19 cellular contexts compared by ENCODE assay signal in the genomic region with DNA sequence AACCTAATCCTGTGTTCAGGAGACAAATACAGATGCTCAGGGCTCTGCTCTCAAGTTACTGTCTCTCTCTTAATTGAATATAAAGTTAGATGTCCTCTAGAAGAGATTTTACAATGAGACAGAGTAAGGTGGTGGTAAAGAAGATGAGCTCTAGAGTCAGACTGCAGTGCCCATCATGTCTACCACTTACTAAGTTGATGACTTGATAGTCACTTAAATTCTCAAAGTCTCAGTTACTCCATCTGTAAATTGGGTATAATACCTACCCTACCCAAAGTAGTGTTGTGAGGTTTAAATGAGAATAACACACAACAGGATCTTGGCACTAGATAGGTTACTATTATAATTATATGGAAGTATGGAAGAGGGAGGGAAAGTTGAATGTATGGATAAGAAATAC. TPM values are rescaled to one million over a fixed set of nuclear protein-coding genes. Genes with fewer than 3 reads are reported as not detected.
DNase-seq lines count a peak whose midpoint lies in the region; ATAC-seq and TF ChIP-seq lines count a peak whose summit lies in the region.
"Had no signal": no experiment of that assay in that cellular context is flagged by ENCODE, and none has a peak within 500 bp of the region (broad histone marks: within the 10 kb centered on the region; RNA-seq: fewer than 3 reads in every experiment).

No MANE protein-coding gene starts in this region.

- peaks cover 22% of the 10 kb centered on the region for H3K4me1 ChIP-seq in KMS-11 (ENCODE audit: low read depth, poor library complexity, severe bottlenecking)

- H3K9ac ChIP-seq in KMS-11, result no peak overlapping the region

- H3K4me1 Mint-ChIP-seq in CD4-positive, alpha-beta T cell (ENCODE audit: low read depth), result peaks cover 33% of the 10 kb centered on the region
- peaks cover 11% of the 10 kb centered on the region for H3K4me1 Mint-ChIP-seq in activated T-helper 17 cell treated with anti-CD3 and anti-CD28 coated beads, Interleukin-2, amount 50 U/mL, for 72 hours
- peaks cover 19% of the 10 kb centered on the region for H3K4me1 Mint-ChIP-seq in mesothelial cell of epicardium

- H3K27ac ChIP-seq in CD4-positive, alpha-beta T cell (ENCODE audit: low read depth, low read length), result no peak overlapping the region
- no peak overlapping the region for H3K27ac ChIP-seq in KMS-11

- CTCF ChIA-PET in CD4-positive, alpha-beta T cell (lab: Charles Lee), result interaction anchor here (3.2 kb wide), 1 partner anchor 38 kb away, joined by 25 read pairs; a partner anchor contains a TSS

- TF ChIP-seq CTCF in CD4-positive, alpha-beta T cell (IDR thresholded peaks at IDR 0.05), result no peak
- TF ChIP-seq CTCF in KMS-11 (conservative IDR thresholded peaks at IDR 0.05; ENCODE audit: low read depth, low read length) (no peak), mesothelial cell of epicardium (IDR thresholded peaks at IDR 0.05; ENCODE audit: unreplicated experiment) (no peak)

- no peaks in the 10 kb centered on the region for H3K9me3 Mint-ChIP-seq in CD4-positive, alpha-beta T cell
- no peaks in the 10 kb centered on the region for H3K9me3 Mint-ChIP-seq in activated T-helper 17 cell treated with anti-CD3 and anti-CD28 coated beads, Interleukin-2, amount 50 U/mL, for 72 hours
- no peaks in the 10 kb centered on the region for H3K9me3 Mint-ChIP-seq in mesothelial cell of epicardium
- H3K9me3 Mint-ChIP-seq: activated B cell treated with CpG ODN at 0.5 μM for 24 hours; dendritic cell treated with granulocyte-macrophage colony-stimulating factor and Interleukin-4, amounts not matched to agents 40 ng/mL and 50 ng/mL, for 4 days; naive thymus-derived CD8-positive, alpha-beta T cell had no signal

- peaks cover 27% of the 10 kb centered on the region for H3K36me3 Mint-ChIP-seq in CD4-positive, alpha-beta T cell (ENCODE audit: low read depth)
- H3K36me3 Mint-ChIP-seq in activated T-helper 17 cell treated with anti-CD3 and anti-CD28 coated beads, Interleukin-2, amount 50 U/mL, for 72 hours (ENCODE audit: low read depth), result peaks cover 11% of the 10 kb centered on the region
- peaks cover 6% of the 10 kb centered on the region for H3K36me3 Mint-ChIP-seq in mesothelial cell of epicardium

- H3K4me3 Mint-ChIP-seq in CD4-positive, alpha-beta T cell, result peak overlapping the region; percentile 6
- peak overlapping the region; percentile 93 for H3K4me3 Mint-ChIP-seq in activated T-helper 17 cell treated with anti-CD3 and anti-CD28 coated beads, Interleukin-2, amount 50 U/mL, for 72 hours
- peak overlapping the region; percentile 94 for H3K4me3 Mint-ChIP-seq in mesothelial cell of epicardium

- H3K9me3 ChIP-seq in CD4-positive, alpha-beta T cell (ENCODE audit: control insufficient read depth, low read length), result no peaks in the 10 kb centered on the region
- H3K9me3 ChIP-seq: sigmoid colon had no signal

- no peak overlapping the region for H3K27ac Mint-ChIP-seq in CD4-positive, alpha-beta T cell
- H3K27ac Mint-ChIP-seq in activated T-helper 17 cell treated with anti-CD3 and anti-CD28 coated beads, Interleukin-2, amount 50 U/mL, for 72 hours, result peak overlapping the region; percentile 10
- H3K27ac Mint-ChIP-seq in mesothelial cell of epicardium, result no peak overlapping the region

- H3K4me2 ChIP-seq in KMS-11, result peak overlapping the region; percentile 63; the same call in 1 of the 2 replicates

- no peak for ATAC-seq in CD4-positive, alpha-beta T cell (ENCODE audit: poor library complexity)
- ATAC-seq in activated T-helper 17 cell treated with anti-CD3 and anti-CD28 coated beads, Interleukin-2, amount 50 U/mL, for 72 hours (replicated peaks), result no peak
- ATAC-seq: left colon; naive thymus-derived CD8-positive, alpha-beta T cell had no signal

- no peaks in the 10 kb centered on the region for H3K36me3 ChIP-seq in KMS-11 (ENCODE audit: insufficient read depth)

- no peaks in the 10 kb centered on the region for H4K20me1 ChIP-seq in KMS-11 (ENCODE audit: insufficient read depth)

- no peak overlapping the region for H3K4me3 ChIP-seq in KMS-11 (IDR thresholded peaks at IDR 0.05; ENCODE audit: insufficient read depth, low read depth, low read length)

- POLR2A ChIA-PET in CD4-positive, alpha-beta T cell (lab: Charles Lee), result interaction anchor here (2.4 to 3.3 kb wide), 3 partner anchors 37 to 159 kb away, joined by 7 to 38 read pairs (median 19); a partner anchor contains a TSS

- H2AFZ ChIP-seq in KMS-11 (ENCODE audit: low read depth), result no peak overlapping the region

- H3K27me3 ChIP-seq in CD4-positive, alpha-beta T cell (ENCODE audit: control insufficient read depth, insufficient read depth, low read length), result no peaks in the 10 kb centered on the region
- no peaks in the 10 kb centered on the region for H3K27me3 ChIP-seq in KMS-11 (ENCODE audit: insufficient read depth, low read depth)
- H3K27me3 ChIP-seq: sigmoid colon had no signal

- H3K79me2 ChIP-seq in KMS-11 (ENCODE audit: insufficient read depth, low read depth), result peaks cover 27% of the 10 kb centered on the region

- H3K27me3 Mint-ChIP-seq in CD4-positive, alpha-beta T cell, result no peaks in the 10 kb centered on the region
- H3K27me3 Mint-ChIP-seq in activated T-helper 17 cell treated with anti-CD3 and anti-CD28 coated beads, Interleukin-2, amount 50 U/mL, for 72 hours, result no peaks in the 10 kb centered on the region
- H3K27me3 Mint-ChIP-seq in mesothelial cell of epicardium (ENCODE audit: low read depth), result no peaks in the 10 kb centered on the region
- H3K27me3 Mint-ChIP-seq: activated B cell treated with CpG ODN at 0.5 μM for 24 hours; dendritic cell treated with granulocyte-macrophage colony-stimulating factor and Interleukin-4, amounts not matched to agents 40 ng/mL and 50 ng/mL, for 4 days; naive thymus-derived CD8-positive, alpha-beta T cell had no signal

- intact Hi-C loops in CD4-positive, alpha-beta T cell (cut with DNase I, micrococcal nuclease), result loop anchor here (2.0 to 10.0 kb wide), 5 partner anchors 156 to 526 kb away; a partner anchor contains a TSS

- no peak for DNase-seq in CD4-positive, alpha-beta T cell
- DNase-seq in mesothelial cell of epicardium (ENCODE audit: low spot score in 2 of 2, unreplicated experiment in 2 of 2), result no peak
- no peak for DNase-seq in NCI-H82 treated with DMSO at 0.1 percent for 48 hours (lab: John Stamatoyannopoulos, UW; ENCODE audit: unreplicated experiment)
- DNase-seq in stimulated activated CD4-positive, alpha-beta T cell treated with anti-CD3 and anti-CD28 coated beads, Interleukin-1b, Interleukin-23, amount 100 ng/mL, for 48 hours, result no peak
- DNase-seq in 8988T, result no peak
- DNase-seq: activated B cell treated with CpG ODN at 0.5 μM for 24 hours; activated CD4-positive, alpha-beta T cell treated with anti-CD3 and anti-CD28 coated beads, Interleukin-2, amount 50 U/mL, for 48 hours; activated CD8-positive, alpha-beta memory T cell treated with anti-CD3 and anti-CD28 coated beads, Interleukin-2, amount 50 U/mL, for 48 hours; activated naive CD4-positive, alpha-beta T cell; amygdala; head of caudate nucleus; left colon; naive thymus-derived CD8-positive, alpha-beta T cell; NCI-H510A; NK-92 treated with Interleukin-12 subunit alpha and Interleukin-12 subunit beta, amount 100 ng/mL, for 24 hours; sigmoid colon had no signal

RNA-seq across cellular contexts. Expression of a gene that starts 1.6 kb away (rescaled TPM):
- 1 to 10 TPM; 7.3 to 7.6 TPM for total RNA-seq in CD4-positive, alpha-beta T cell
- 10 to 100 TPM in 1 of 2 donors, 1 to 10 TPM in 1; 6.0 to 13.4 TPM for total RNA-seq in activated T-helper 17 cell treated with anti-CD3 and anti-CD28 coated beads, Interleukin-2, amount 50 U/mL, for 72 hours
- 15.2 to 16.7 TPM (median 15.9 TPM) in 3 replicates for total RNA-seq in mesothelial cell of epicardium

RNA-seq across cellular contexts. Expression of a gene that starts 37.5 kb away (rescaled TPM):
- 1 to 10 TPM; 1.8 to 1.9 TPM for total RNA-seq in CD4-positive, alpha-beta T cell
- total RNA-seq in activated T-helper 17 cell treated with anti-CD3 and anti-CD28 coated beads, Interleukin-2, amount 50 U/mL, for 72 hours, result 10 to 100 TPM; 15.9 to 18.3 TPM
- 10.2 to 11.5 TPM (median 10.8 TPM) in 3 replicates for total RNA-seq in mesothelial cell of epicardium

Comparison
In these comparisons a context has a peak if more than half of its experiments do, and no peak if none do; other contexts are left out.
1. H3K4me3 Mint-ChIP-seq: peak in every context shown above with its lines; median percentile 94 in mesothelial cell of epicardium; 93 in activated T-helper 17 cell treated with anti-CD3 and anti-CD28 coated beads, Interleukin-2, amount 50 U/mL, for 72 hours; 6 in CD4-positive, alpha-beta T cell.